1 cellular context compared by ENCODE assay signal in the genomic region with DNA sequence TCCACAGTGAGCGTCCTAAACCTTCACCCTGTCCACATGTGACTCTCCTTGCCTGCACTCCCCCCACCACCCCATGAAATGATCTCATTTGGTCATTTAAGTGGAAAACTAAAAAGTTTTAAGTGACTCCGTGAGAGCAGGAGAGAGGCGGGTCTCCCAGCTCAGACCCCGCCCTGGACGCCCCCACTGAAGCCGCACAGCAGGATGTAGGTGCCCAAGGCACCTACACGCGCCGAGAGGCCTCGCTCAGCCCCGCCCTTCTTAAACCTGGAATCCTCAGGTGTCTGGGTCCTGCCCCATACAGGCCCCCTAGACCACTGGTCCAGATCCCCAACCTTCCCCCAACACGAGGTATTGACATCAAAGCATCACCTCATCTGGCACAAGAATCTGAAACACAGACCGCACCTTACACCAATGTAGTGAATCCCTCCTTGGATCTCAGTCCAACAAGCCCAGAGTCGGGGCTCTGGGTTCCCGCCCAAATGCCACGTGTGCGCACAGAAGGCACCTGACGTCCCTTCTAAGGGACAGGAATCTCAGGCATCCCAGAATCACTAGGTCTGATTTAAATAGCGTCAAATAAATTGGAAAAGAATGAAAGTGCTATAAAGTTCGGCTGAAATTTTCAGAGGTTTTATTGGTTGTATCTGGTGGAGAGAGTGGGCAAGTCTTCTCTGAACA.
TF ChIP-seq lines count a peak whose summit lies in the region.

No MANE protein-coding gene starts in this region.

TF ChIP-seq in K562, 482 proteins besides CTCF, POLR2A, EP300 and RAD21:
- TF ChIP-seq, protein P1, sequence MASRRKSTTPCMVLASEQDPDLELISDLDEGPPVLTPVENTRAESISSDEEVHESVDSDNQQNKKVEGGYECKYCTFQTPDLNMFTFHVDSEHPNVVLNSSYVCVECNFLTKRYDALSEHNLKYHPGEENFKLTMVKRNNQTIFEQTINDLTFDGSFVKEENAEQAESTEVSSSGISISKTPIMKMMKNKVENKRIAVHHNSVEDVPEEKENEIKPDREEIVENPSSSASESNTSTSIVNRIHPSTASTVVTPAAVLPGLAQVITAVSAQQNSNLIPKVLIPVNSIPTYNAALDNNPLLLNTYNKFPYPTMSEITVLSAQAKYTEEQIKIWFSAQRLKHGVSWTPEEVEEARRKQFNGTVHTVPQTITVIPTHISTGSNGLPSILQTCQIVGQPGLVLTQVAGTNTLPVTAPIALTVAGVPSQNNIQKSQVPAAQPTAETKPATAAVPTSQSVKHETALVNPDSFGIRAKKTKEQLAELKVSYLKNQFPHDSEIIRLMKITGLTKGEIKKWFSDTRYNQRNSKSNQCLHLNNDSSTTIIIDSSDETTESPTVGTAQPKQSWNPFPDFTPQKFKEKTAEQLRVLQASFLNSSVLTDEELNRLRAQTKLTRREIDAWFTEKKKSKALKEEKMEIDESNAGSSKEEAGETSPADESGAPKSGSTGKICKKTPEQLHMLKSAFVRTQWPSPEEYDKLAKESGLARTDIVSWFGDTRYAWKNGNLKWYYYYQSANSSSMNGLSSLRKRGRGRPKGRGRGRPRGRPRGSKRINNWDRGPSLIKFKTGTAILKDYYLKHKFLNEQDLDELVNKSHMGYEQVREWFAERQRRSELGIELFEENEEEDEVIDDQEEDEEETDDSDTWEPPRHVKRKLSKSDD (conservative IDR thresholded peaks at IDR 0.05; ENCODE audit: low read length): no peak
- TF ChIP-seq TSC22D4 (tag; IDR thresholded peaks at IDR 0.05) (no peak), GATAD2A (IDR thresholded peaks at IDR 0.05) (no peak), HNRNPK (IDR thresholded peaks at IDR 0.05; ENCODE audit: low read depth, low read length, poor library complexity, severe bottlenecking) (no peak), EGR1 (conservative IDR thresholded peaks at IDR 0.05) (no peak), TCF7L2 (IDR thresholded peaks at IDR 0.05; ENCODE audit: low read depth, low read length) (no peak), PCBP2 (IDR thresholded peaks at IDR 0.05; ENCODE audit: low read depth, low read length, poor library complexity, severe bottlenecking) (no peak)
- TF ChIP-seq, protein P2, sequence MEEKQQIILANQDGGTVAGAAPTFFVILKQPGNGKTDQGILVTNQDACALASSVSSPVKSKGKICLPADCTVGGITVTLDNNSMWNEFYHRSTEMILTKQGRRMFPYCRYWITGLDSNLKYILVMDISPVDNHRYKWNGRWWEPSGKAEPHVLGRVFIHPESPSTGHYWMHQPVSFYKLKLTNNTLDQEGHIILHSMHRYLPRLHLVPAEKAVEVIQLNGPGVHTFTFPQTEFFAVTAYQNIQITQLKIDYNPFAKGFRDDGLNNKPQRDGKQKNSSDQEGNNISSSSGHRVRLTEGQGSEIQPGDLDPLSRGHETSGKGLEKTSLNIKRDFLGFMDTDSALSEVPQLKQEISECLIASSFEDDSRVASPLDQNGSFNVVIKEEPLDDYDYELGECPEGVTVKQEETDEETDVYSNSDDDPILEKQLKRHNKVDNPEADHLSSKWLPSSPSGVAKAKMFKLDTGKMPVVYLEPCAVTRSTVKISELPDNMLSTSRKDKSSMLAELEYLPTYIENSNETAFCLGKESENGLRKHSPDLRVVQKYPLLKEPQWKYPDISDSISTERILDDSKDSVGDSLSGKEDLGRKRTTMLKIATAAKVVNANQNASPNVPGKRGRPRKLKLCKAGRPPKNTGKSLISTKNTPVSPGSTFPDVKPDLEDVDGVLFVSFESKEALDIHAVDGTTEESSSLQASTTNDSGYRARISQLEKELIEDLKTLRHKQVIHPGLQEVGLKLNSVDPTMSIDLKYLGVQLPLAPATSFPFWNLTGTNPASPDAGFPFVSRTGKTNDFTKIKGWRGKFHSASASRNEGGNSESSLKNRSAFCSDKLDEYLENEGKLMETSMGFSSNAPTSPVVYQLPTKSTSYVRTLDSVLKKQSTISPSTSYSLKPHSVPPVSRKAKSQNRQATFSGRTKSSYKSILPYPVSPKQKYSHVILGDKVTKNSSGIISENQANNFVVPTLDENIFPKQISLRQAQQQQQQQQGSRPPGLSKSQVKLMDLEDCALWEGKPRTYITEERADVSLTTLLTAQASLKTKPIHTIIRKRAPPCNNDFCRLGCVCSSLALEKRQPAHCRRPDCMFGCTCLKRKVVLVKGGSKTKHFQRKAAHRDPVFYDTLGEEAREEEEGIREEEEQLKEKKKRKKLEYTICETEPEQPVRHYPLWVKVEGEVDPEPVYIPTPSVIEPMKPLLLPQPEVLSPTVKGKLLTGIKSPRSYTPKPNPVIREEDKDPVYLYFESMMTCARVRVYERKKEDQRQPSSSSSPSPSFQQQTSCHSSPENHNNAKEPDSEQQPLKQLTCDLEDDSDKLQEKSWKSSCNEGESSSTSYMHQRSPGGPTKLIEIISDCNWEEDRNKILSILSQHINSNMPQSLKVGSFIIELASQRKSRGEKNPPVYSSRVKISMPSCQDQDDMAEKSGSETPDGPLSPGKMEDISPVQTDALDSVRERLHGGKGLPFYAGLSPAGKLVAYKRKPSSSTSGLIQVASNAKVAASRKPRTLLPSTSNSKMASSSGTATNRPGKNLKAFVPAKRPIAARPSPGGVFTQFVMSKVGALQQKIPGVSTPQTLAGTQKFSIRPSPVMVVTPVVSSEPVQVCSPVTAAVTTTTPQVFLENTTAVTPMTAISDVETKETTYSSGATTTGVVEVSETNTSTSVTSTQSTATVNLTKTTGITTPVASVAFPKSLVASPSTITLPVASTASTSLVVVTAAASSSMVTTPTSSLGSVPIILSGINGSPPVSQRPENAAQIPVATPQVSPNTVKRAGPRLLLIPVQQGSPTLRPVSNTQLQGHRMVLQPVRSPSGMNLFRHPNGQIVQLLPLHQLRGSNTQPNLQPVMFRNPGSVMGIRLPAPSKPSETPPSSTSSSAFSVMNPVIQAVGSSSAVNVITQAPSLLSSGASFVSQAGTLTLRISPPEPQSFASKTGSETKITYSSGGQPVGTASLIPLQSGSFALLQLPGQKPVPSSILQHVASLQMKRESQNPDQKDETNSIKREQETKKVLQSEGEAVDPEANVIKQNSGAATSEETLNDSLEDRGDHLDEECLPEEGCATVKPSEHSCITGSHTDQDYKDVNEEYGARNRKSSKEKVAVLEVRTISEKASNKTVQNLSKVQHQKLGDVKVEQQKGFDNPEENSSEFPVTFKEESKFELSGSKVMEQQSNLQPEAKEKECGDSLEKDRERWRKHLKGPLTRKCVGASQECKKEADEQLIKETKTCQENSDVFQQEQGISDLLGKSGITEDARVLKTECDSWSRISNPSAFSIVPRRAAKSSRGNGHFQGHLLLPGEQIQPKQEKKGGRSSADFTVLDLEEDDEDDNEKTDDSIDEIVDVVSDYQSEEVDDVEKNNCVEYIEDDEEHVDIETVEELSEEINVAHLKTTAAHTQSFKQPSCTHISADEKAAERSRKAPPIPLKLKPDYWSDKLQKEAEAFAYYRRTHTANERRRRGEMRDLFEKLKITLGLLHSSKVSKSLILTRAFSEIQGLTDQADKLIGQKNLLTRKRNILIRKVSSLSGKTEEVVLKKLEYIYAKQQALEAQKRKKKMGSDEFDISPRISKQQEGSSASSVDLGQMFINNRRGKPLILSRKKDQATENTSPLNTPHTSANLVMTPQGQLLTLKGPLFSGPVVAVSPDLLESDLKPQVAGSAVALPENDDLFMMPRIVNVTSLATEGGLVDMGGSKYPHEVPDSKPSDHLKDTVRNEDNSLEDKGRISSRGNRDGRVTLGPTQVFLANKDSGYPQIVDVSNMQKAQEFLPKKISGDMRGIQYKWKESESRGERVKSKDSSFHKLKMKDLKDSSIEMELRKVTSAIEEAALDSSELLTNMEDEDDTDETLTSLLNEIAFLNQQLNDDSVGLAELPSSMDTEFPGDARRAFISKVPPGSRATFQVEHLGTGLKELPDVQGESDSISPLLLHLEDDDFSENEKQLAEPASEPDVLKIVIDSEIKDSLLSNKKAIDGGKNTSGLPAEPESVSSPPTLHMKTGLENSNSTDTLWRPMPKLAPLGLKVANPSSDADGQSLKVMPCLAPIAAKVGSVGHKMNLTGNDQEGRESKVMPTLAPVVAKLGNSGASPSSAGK (IDR thresholded peaks at IDR 0.05): peak; percentile 21; the same call in 1 of the 2 replicates
- TF ChIP-seq, protein P3, sequence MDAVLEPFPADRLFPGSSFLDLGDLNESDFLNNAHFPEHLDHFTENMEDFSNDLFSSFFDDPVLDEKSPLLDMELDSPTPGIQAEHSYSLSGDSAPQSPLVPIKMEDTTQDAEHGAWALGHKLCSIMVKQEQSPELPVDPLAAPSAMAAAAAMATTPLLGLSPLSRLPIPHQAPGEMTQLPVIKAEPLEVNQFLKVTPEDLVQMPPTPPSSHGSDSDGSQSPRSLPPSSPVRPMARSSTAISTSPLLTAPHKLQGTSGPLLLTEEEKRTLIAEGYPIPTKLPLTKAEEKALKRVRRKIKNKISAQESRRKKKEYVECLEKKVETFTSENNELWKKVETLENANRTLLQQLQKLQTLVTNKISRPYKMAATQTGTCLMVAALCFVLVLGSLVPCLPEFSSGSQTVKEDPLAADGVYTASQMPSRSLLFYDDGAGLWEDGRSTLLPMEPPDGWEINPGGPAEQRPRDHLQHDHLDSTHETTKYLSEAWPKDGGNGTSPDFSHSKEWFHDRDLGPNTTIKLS (IDR thresholded peaks at IDR 0.05; ENCODE audit: borderline replicate concordance, low read depth): no peak
- TF ChIP-seq, protein P4, sequence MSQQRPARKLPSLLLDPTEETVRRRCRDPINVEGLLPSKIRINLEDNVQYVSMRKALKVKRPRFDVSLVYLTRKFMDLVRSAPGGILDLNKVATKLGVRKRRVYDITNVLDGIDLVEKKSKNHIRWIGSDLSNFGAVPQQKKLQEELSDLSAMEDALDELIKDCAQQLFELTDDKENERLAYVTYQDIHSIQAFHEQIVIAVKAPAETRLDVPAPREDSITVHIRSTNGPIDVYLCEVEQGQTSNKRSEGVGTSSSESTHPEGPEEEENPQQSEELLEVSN (IDR thresholded peaks at IDR 0.05; ENCODE audit: borderline replicate concordance in 1 of 2, extremely low read depth in 1 of 2, insufficient read depth in 1 of 2, insufficient read length in 1 of 2, low read depth in 1 of 2, low read length in 1 of 2, poor library complexity in 1 of 2, severe bottlenecking in 1 of 2): peak; percentile 40 to 65
- TF ChIP-seq, protein P5, sequence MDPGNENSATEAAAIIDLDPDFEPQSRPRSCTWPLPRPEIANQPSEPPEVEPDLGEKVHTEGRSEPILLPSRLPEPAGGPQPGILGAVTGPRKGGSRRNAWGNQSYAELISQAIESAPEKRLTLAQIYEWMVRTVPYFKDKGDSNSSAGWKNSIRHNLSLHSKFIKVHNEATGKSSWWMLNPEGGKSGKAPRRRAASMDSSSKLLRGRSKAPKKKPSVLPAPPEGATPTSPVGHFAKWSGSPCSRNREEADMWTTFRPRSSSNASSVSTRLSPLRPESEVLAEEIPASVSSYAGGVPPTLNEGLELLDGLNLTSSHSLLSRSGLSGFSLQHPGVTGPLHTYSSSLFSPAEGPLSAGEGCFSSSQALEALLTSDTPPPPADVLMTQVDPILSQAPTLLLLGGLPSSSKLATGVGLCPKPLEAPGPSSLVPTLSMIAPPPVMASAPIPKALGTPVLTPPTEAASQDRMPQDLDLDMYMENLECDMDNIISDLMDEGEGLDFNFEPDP (CRISPR knock-in tag; IDR thresholded peaks at IDR 0.05): no peak
